In the genomic region with DNA sequence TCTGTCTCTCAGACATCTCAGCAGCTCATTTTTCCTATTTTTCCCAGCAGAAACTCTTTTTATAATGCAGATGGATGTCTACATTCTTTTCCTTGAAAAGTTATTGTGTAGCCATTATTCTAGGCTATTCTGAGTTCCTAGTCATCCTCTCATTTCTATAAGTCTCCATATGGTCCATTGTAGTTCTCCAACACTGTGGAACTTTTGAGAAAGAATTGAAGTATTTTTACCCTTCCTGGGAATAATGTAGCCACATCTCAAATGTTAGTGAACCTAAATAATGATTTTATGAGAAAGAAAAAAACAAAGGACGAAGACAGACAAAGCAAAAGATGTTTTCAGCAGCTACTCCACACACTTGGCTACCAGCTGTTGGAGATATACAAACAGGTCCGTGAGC, we compare ENCODE assay signal across 31 cellular contexts. TPM values are rescaled to one million over a fixed set of nuclear protein-coding genes. Genes with fewer than 3 reads are reported as not detected.
"Had no signal": no experiment of that assay in that cellular context is flagged by ENCODE, and none has a peak within 500 bp of the region (broad histone marks: within the 10 kb centered on the region; RNA-seq: fewer than 3 reads in every experiment).

No MANE protein-coding gene starts in this region.

- H3K9me3 Mint-ChIP-seq: immature natural killer cell; memory B cell; natural killer cell; neural crest cell; stimulated activated effector memory CD8-positive, alpha-beta T cell treated with anti-CD3 and anti-CD28 coated beads, Interleukin-12 subunit alpha, Interleukin-12 subunit beta, amount 100 ng/mL, for 72 hours had no signal

- H3K27ac ChIP-seq: coronary artery, esophagus squamous epithelium, lower lobe of right lung, parathyroid adenoma, right lobe of liver, stomach, thyroid gland, vagina had no signal

- H3K9ac ChIP-seq: parathyroid adenoma had no signal

- H3K4me1 ChIP-seq: esophagus squamous epithelium, lower lobe of right lung, parathyroid adenoma, right lobe of liver, stomach, thyroid gland, vagina had no signal

- H3K9me3 ChIP-seq: esophagus squamous epithelium, lower lobe of right lung, right lobe of liver, stomach, thyroid gland, vagina had no signal

- H3K4me3 Mint-ChIP-seq: immature natural killer cell; memory B cell; natural killer cell; neural crest cell; stimulated activated effector memory CD8-positive, alpha-beta T cell treated with anti-CD3 and anti-CD28 coated beads, Interleukin-12 subunit alpha, Interleukin-12 subunit beta, amount 100 ng/mL, for 72 hours had no signal

- H3K27ac Mint-ChIP-seq: immature natural killer cell; memory B cell; natural killer cell; progenitor cell of endocrine pancreas; stimulated activated effector memory CD8-positive, alpha-beta T cell treated with anti-CD3 and anti-CD28 coated beads, Interleukin-12 subunit alpha, Interleukin-12 subunit beta, amount 100 ng/mL, for 72 hours had no signal

- H3K4me1 Mint-ChIP-seq: memory B cell; stimulated activated effector memory CD8-positive, alpha-beta T cell treated with anti-CD3 and anti-CD28 coated beads, Interleukin-12 subunit alpha, Interleukin-12 subunit beta, amount 100 ng/mL, for 72 hours had no signal

- H3K27me3 ChIP-seq: esophagus squamous epithelium, right lobe of liver, stomach, thyroid gland, vagina had no signal

- H3K4me2 ChIP-seq: smooth muscle cell had no signal

- ATAC-seq: left colon; left ventricle myocardium superior; lower lobe of right lung; natural killer cell; right lobe of liver; stimulated activated effector memory CD8-positive, alpha-beta T cell treated with anti-CD3 and anti-CD28 coated beads, Interleukin-12 subunit alpha, Interleukin-12 subunit beta, amount 100 ng/mL, for 72 hours had no signal

- H3K27me3 Mint-ChIP-seq: progenitor cell of endocrine pancreas had no signal

- H3K4me3 ChIP-seq: coronary artery, esophagus squamous epithelium, lower lobe of right lung, right lobe of liver, smooth muscle cell, stomach, thyroid gland, vagina had no signal

- H3K79me2 ChIP-seq: parathyroid adenoma had no signal

- H2AFZ ChIP-seq: parathyroid adenoma had no signal

- H3K36me3 Mint-ChIP-seq: immature natural killer cell; memory B cell; natural killer cell; stimulated activated effector memory CD8-positive, alpha-beta T cell treated with anti-CD3 and anti-CD28 coated beads, Interleukin-12 subunit alpha, Interleukin-12 subunit beta, amount 100 ng/mL, for 72 hours had no signal

- DNase-seq: dermis blood vessel endothelial cell; effector memory CD4-positive, alpha-beta T cell; erythroblast; esophagus squamous epithelium; foreskin melanocyte; hypothalamus; immature natural killer cell; islet precursor cell; kidney glomerular epithelial cell; left colon; left ventricle myocardium superior; lower lobe of right lung; natural killer cell; right lobe of liver; stimulated activated CD4-positive, alpha-beta T cell treated with anti-CD3 and anti-CD28 coated beads, Interleukin-12 subunit alpha, Interleukin-12 subunit beta, amount 100 ng/mL, for 4 hours; stimulated activated CD4-positive, alpha-beta T cell treated with anti-CD3 and anti-CD28 coated beads, Interleukin-1b, Interleukin-23, amount 100 ng/mL, for 48 hours; stimulated activated CD4-positive, alpha-beta T cell treated with anti-CD3 and anti-CD28 coated beads, Interleukin-4, amount 100 ng/mL, for 24 hours; stimulated activated naive CD4-positive, alpha-beta T cell treated with Interleukin-2 at 50 U/mL for 16 hours; stomach; thyroid gland had no signal

RNA-seq across cellular contexts. Expression of a gene that starts 26.4 kb away (rescaled TPM):
- total RNA-seq: dermis blood vessel endothelial cell, left ventricle myocardium superior, neural crest cell, osteoblast, progenitor cell of endocrine pancreas, right lobe of liver, smooth muscle cell, stomach, subcutaneous adipose tissue, ureter had no signal
- polyA plus RNA-seq: smooth muscle cell had no signal

RNA-seq across cellular contexts. Expression of a gene that starts 48.3 kb away (rescaled TPM):
- total RNA-seq: subcutaneous adipose tissue had no signal
